8 cellular contexts compared by ENCODE assay signal in the genomic region with DNA sequence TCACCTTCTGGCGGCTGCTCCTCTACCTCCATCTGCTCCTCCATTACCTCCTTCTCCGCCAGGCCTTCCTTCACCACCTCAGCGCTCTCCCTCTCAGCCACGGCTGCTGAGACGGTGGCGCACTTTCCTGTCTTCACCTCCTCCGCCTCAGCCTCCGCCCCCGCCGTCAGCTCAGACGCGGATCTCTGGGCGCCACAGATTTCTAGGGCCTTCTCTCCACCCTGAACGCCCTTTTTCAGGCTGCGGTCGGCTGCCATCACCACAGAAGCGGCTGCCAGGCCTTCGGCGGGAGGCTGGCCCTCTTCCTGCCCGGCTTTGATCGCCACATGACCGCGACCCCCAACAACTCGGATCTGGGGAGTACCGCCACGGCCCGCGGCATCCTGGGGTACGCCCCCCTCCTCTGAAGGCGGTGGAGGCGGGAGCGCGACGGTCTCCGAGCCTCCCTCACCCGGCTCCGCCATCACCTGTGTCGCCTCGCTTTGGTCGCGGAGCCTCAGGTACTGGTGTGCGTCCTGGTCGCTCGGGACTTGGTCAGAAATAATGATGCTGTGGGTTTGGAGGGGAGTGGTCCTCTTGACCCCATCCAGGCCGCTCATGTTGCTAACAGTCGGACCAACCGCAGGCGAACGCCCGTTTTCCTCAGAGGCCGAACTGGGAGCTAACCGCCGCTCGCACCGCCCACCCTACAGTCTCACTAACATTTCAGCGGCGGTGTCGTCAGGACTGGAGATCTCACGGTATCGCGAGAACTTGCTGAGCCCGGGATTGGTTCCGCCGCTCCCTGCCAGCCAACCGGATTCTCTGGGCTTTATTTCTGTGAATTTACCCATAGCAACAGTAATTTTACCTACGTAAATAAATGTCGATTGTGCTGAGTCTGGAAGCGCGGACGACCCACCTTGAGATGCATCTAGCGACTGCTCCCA. TPM values are rescaled to one million over a fixed set of nuclear protein-coding genes. Genes with fewer than 3 reads are reported as not detected.
DNase-seq lines count a peak whose midpoint lies in the region; ATAC-seq, FAIRE-seq and TF ChIP-seq lines count a peak whose summit lies in the region.

A gene (minus strand): TSS at position 699 of the 929 bp plus-strand sequence. CDS start 100 bp downstream, at position 599.

- peaks cover 0 to 55% of the 10 kb centered on the region in 2 donors for H3K4me1 ChIP-seq in right atrium auricular region
- H3K4me1 ChIP-seq in psoas muscle, result peaks cover 58% of the 10 kb centered on the region

- peak within 1 kb of the TSS; percentile 98 to 100 for H3K27ac ChIP-seq in right atrium auricular region
- peak within 1 kb of the TSS; percentile 96 for H3K27ac ChIP-seq in psoas muscle

- H3K36me3 ChIP-seq in right atrium auricular region, result no peaks in the 10 kb centered on the region
- H3K36me3 ChIP-seq in psoas muscle (ENCODE audit: insufficient read depth in 1 of 2, low read depth in 1 of 2), result peaks cover 0 to 10% of the 10 kb centered on the region in 2 donors

- H3K4me3 ChIP-seq in right atrium auricular region (peak within 1 kb of the TSS; percentile 70 to 91), psoas muscle (peak within 1 kb of the TSS; percentile 91)

- DNase-seq in NCI-H187 treated with DMSO at 0.1 percent for 48 hours (lab: John Stamatoyannopoulos, UW) (peak; percentile 82), anterior cingulate cortex (lab: John Stamatoyannopoulos, UW) (peak; percentile 52 to 97 (median 92)), right atrium auricular region (ENCODE audit: low spot score) (peak; percentile 98), psoas muscle (peak; percentile 94 to 97), urothelium cell line (ENCODE audit: low spot score) (peak; percentile 88)

- TF ChIP-seq CTCF in right atrium auricular region (IDR thresholded peaks at IDR 0.05) (no peak), psoas muscle (IDR thresholded peaks at IDR 0.05) (no peak)

- ATAC-seq in GM18499 (IDR thresholded peaks at IDR 0.05; ENCODE audit: insufficient read depth, unreplicated experiment) (peak; percentile 94), HG02943 (IDR thresholded peaks at IDR 0.05; ENCODE audit: low read depth, unreplicated experiment) (peak; percentile 95), psoas muscle (peak; percentile 98 to 99 (median 98))

- WGBS in psoas muscle, 3 donors, result 0 to 1% (median 0%) methylated on average over 60 to 71 of the region's 71 CpGs

- no peak for FAIRE-seq in urothelium cell line (lab: Jason Lieb, UNC)

- no peaks in the 10 kb centered on the region for H3K9me3 ChIP-seq in right atrium auricular region
- H3K9me3 ChIP-seq in psoas muscle, result no peaks in the 10 kb centered on the region

- intact Hi-C loops in T-helper 2 cell treated with Interferon-gamma antibody and Interleukin-4, amounts not matched to agents 100 ng/mL and 5 ng/mL, for 36 hours (cut with micrococcal nuclease), result loop anchor here (1.0 to 5.0 kb wide), 10 partner anchors 25 to 402 kb away; a partner anchor contains a TSS
- intact Hi-C loops in psoas muscle (cut with DNase I), result loop anchor here (2.0 to 10.0 kb wide), 3 partner anchors 135 to 291 kb away; a partner anchor contains a TSS

- H3K27me3 ChIP-seq in right atrium auricular region, result no peaks in the 10 kb centered on the region
- H3K27me3 ChIP-seq in psoas muscle (ENCODE audit: insufficient read depth in 3 of 3, low read length in 2 of 3), result no peaks in the 10 kb centered on the region

RNA-seq across cellular contexts. Expression of the gene that starts here (rescaled TPM):
- total RNA-seq in T-helper 2 cell treated with Interferon-gamma antibody and Interleukin-4, amounts not matched to agents 100 ng/mL and 5 ng/mL, for 36 hours, result 37.9 and 41.1 TPM in 2 replicates
- total RNA-seq in right atrium auricular region (10 to 100 TPM; 79.3 to 87.5 TPM), psoas muscle (100 to 1,000 TPM in 3 of 4 donors, 10 to 100 TPM in 1; 96.3 to 174 (median 130) TPM)
- polyA plus RNA-seq in psoas muscle, result 10 to 100 TPM; 20.5 to 55.1 (median 23.3) TPM

Comparison
In these comparisons a context has a peak if more than half of its experiments do, and no peak if none do; other contexts are left out.
1. Peak in every context shown above with its lines: DNase-seq, ATAC-seq, H3K4me3 ChIP-seq and H3K27ac ChIP-seq.